ENCODE assay signal across 8 cellular contexts in genomic region chr5:60649288-60649917, GRCh38. TPM values are rescaled to one million over a fixed set of nuclear protein-coding genes. Genes with fewer than 3 reads are reported as not detected.
A peak's percentile ranks its signal among the peaks of the same experiment; 100 is the strongest.
DNase-seq lines count a peak whose midpoint lies in the region; ATAC-seq and TF ChIP-seq lines count a peak whose summit lies in the region.

No MANE protein-coding gene starts in this region.

- no peaks in the 10 kb centered on the region for H3K4me1 ChIP-seq in tibial nerve

- peak; percentile 58 for TF ChIP-seq CTCF in GM13976 (IDR thresholded peaks at IDR 0.05; ENCODE audit: borderline replicate concordance, control extremely low read depth, extremely low read depth, insufficient read depth, missing control alignments)
- peak; percentile 76 for TF ChIP-seq CTCF in foreskin fibroblast (IDR thresholded peaks at IDR 0.05; ENCODE audit: low read depth, low read length)
- TF ChIP-seq CTCF in tibial nerve (IDR thresholded peaks at IDR 0.05): peak in 3 of 5 experiments; percentile 16 to 40 (median 37)

- peak; percentile 47 for DNase-seq in AG08395 (ENCODE audit: low spot score)
- DNase-seq in GM13976 (ENCODE audit: low spot score): peak; percentile 48
- peak; percentile 67 for DNase-seq in RKO (ENCODE audit: low spot score)
- peak; percentile 24 to 63 for DNase-seq in foreskin fibroblast
- no peak for DNase-seq in tibial nerve (ENCODE audit: low spot score in 2 of 2)
- no peak for DNase-seq in NCI-H2196 treated with DMSO at 0.1 percent for 48 hours (lab: John Stamatoyannopoulos, UW; ENCODE audit: unreplicated experiment)
- no peak for DNase-seq in activated T-cell treated with anti-CD3 and anti-CD28 coated beads, Interleukin-2, amount 50 U/mL, for 48 hours

- no peaks in the 10 kb centered on the region for H3K36me3 ChIP-seq in tibial nerve

- no peak for TF ChIP-seq EP300 in tibial nerve (IDR thresholded peaks at IDR 0.05)

- no peak overlapping the region for H3K4me3 ChIP-seq in foreskin fibroblast (ENCODE audit: low read depth in 1 of 2, low read length in 2 of 2)
- no peak overlapping the region for H3K4me3 ChIP-seq in tibial nerve

- WGBS in tibial nerve, 2 donors: 15 to 23% methylated on average over 1 of the region's 1 CpG

- H3K9me3 ChIP-seq in tibial nerve: no peaks in the 10 kb centered on the region

- H3K27ac ChIP-seq in tibial nerve: no peak overlapping the region

- no peaks in the 10 kb centered on the region for H3K27me3 ChIP-seq in tibial nerve

- TF ChIP-seq POLR2A in tibial nerve (IDR thresholded peaks at IDR 0.05): no peak

- in situ Hi-C loops in GM13976 (cut with MboI; ENCODE audit: low sequenced_read_pairs, unreplicated experiment): no loop called here

- ATAC-seq in HG03103 (IDR thresholded peaks at IDR 0.05; ENCODE audit: low read depth, unreplicated experiment): peak; percentile 52

RNA-seq across cellular contexts. Expression of gene DEPDC1B, which starts 50.6 kb away (rescaled TPM):
- 1 to 10 TPM; 2.2 to 5.7 (median 4.4) TPM for total RNA-seq in tibial nerve

Comparison
In these comparisons a context has a peak if more than half of its experiments do, and no peak if none do; other contexts are left out.
1. DNase-seq: peak in AG08395 (single experiment), GM13976 (single experiment), RKO (single experiment) and foreskin fibroblast (2 of 2); none in tibial nerve (0 of 2), NCI-H2196 treated with DMSO at 0.1 percent for 48 hours (single experiment) and activated T-cell treated with anti-CD3 and anti-CD28 coated beads, Interleukin-2, amount 50 U/mL, for 48 hours (0 of 2).
2. Peak in every context shown above with its lines, with median percentiles within 50 percentile points of each other: CTCF ChIP-seq.